1 cellular context compared by ENCODE assay signal in genomic region chr17:8673621-8674020, GRCh38.
TF ChIP-seq lines count a peak whose summit lies in the region.

No MANE protein-coding gene starts in this region.

TF ChIP-seq in GM23338, 12 proteins besides CTCF, POLR2A, EP300 and RAD21 (continued from another document):
- no peak for TF ChIP-seq ZNF462 (CRISPR knock-in tag; IDR thresholded peaks at IDR 0.05)
- TF ChIP-seq JUNB (IDR thresholded peaks at IDR 0.05; ENCODE audit: unreplicated experiment) = no peak
